Comparison of ENCODE assay signal across 8 cellular contexts in genomic region chr12:30794591-30795409, GRCh38. TPM values are rescaled to one million over a fixed set of nuclear protein-coding genes. Genes with fewer than 3 reads are reported as not detected.
DNase-seq lines count a peak whose midpoint lies in the region; ATAC-seq lines count a peak whose summit lies in the region.

No MANE protein-coding gene starts in this region.

- H3K27me3 Mint-ChIP-seq in CD4-positive, CD25-positive, alpha-beta regulatory T cell: peaks cover 65% of the 10 kb centered on the region
- H3K27me3 Mint-ChIP-seq in stimulated activated naive CD8-positive, alpha-beta T cell treated with anti-CD3 and anti-CD28 coated beads, Interleukin-15, Interleukin-2, amounts not matched to agents 100 ng/mL and 50 ng/mL, for 24 hours: peaks cover 51% of the 10 kb centered on the region

- no peaks in the 10 kb centered on the region for H3K9me3 ChIP-seq in CD4-positive, CD25-positive, alpha-beta regulatory T cell (ENCODE audit: control insufficient read depth in 2 of 2, low read length in 2 of 2)
- H3K9me3 ChIP-seq in adipocyte (ENCODE audit: control insufficient read depth, low read length): no peaks in the 10 kb centered on the region

- no peak overlapping the region for H3K4me3 ChIP-seq in CD4-positive, CD25-positive, alpha-beta regulatory T cell (ENCODE audit: low read depth, low read length)
- peak overlapping the region; percentile 85 for H3K4me3 ChIP-seq in adipocyte (ENCODE audit: low read length)

- peaks cover 7% of the 10 kb centered on the region for H3K27me3 ChIP-seq in CD4-positive, CD25-positive, alpha-beta regulatory T cell (ENCODE audit: control insufficient read depth, insufficient read depth, low read length)
- no peaks in the 10 kb centered on the region for H3K27me3 ChIP-seq in adipocyte (replicated peaks; ENCODE audit: control insufficient read depth, insufficient read depth, low read length)

- peak overlapping the region in 2 of 4 donors; percentile 36 to 54 for H3K4me3 Mint-ChIP-seq in CD4-positive, CD25-positive, alpha-beta regulatory T cell
- peak overlapping the region; percentile 74 for H3K4me3 Mint-ChIP-seq in stimulated activated naive CD8-positive, alpha-beta T cell treated with anti-CD3 and anti-CD28 coated beads, Interleukin-15, Interleukin-2, amounts not matched to agents 100 ng/mL and 50 ng/mL, for 24 hours

- peak overlapping the region; percentile 90 for H3K9ac ChIP-seq in adipocyte (ENCODE audit: low read length)

- DNase-seq in CD4-positive, CD25-positive, alpha-beta regulatory T cell: peak in 1 of 3 donors; percentile 43
- DNase-seq in LoVo (ENCODE audit: low spot score) (peak; percentile 94), adipocyte (ENCODE audit: low read depth) (peak; percentile 56), iPS DF 19.7 (ENCODE audit: low read depth, low spot score) (peak; percentile 92), NCI-H187 treated with DMSO at 0.1 percent for 48 hours (lab: John Stamatoyannopoulos, UW) (no peak)
- DNase-seq in activated effector memory CD4-positive, alpha-beta T cell treated with anti-CD3 and anti-CD28 coated beads, Interleukin-2, amount 50 U/mL, for 16 hours: no peak

- peak overlapping the region in 1 of 3 donors; percentile 32 for H3K27ac Mint-ChIP-seq in CD4-positive, CD25-positive, alpha-beta regulatory T cell
- H3K27ac Mint-ChIP-seq in stimulated activated naive CD8-positive, alpha-beta T cell treated with anti-CD3 and anti-CD28 coated beads, Interleukin-15, Interleukin-2, amounts not matched to agents 100 ng/mL and 50 ng/mL, for 24 hours: peak overlapping the region; percentile 77

- no peaks in the 10 kb centered on the region for H3K36me3 ChIP-seq in CD4-positive, CD25-positive, alpha-beta regulatory T cell (ENCODE audit: control insufficient read depth, insufficient read depth, low read length)
- H3K36me3 ChIP-seq in adipocyte (ENCODE audit: control insufficient read depth, insufficient read depth, low read length, severe bottlenecking): no peaks in the 10 kb centered on the region

- no peak overlapping the region for H3K27ac ChIP-seq in CD4-positive, CD25-positive, alpha-beta regulatory T cell (ENCODE audit: insufficient read depth, low read length, poor library complexity, severe bottlenecking)

- H3K4me1 Mint-ChIP-seq in CD4-positive, CD25-positive, alpha-beta regulatory T cell: peaks cover 0 to 23% (median 7%) of the 10 kb centered on the region in 4 donors
- H3K4me1 Mint-ChIP-seq in stimulated activated naive CD8-positive, alpha-beta T cell treated with anti-CD3 and anti-CD28 coated beads, Interleukin-15, Interleukin-2, amounts not matched to agents 100 ng/mL and 50 ng/mL, for 24 hours (ENCODE audit: low read depth): peaks cover 15% of the 10 kb centered on the region

- no peaks in the 10 kb centered on the region for H3K9me3 Mint-ChIP-seq in CD4-positive, CD25-positive, alpha-beta regulatory T cell
- no peaks in the 10 kb centered on the region for H3K9me3 Mint-ChIP-seq in stimulated activated naive CD8-positive, alpha-beta T cell treated with anti-CD3 and anti-CD28 coated beads, Interleukin-15, Interleukin-2, amounts not matched to agents 100 ng/mL and 50 ng/mL, for 24 hours

- peak; percentile 23 to 37 for ATAC-seq in CD4-positive, CD25-positive, alpha-beta regulatory T cell (ENCODE audit: low read depth in 2 of 2)
- ATAC-seq in HG02623 (IDR thresholded peaks at IDR 0.05; ENCODE audit: unreplicated experiment): no peak

- H3K4me1 ChIP-seq in CD4-positive, CD25-positive, alpha-beta regulatory T cell (ENCODE audit: control insufficient read depth, insufficient read depth, low read length, poor library complexity, severe bottlenecking): peaks cover 18% of the 10 kb centered on the region
- peaks cover 23% of the 10 kb centered on the region for H3K4me1 ChIP-seq in adipocyte (ENCODE audit: control insufficient read depth, insufficient read depth, low read length)

- H3K36me3 Mint-ChIP-seq in CD4-positive, CD25-positive, alpha-beta regulatory T cell: no peaks in the 10 kb centered on the region
- no peaks in the 10 kb centered on the region for H3K36me3 Mint-ChIP-seq in stimulated activated naive CD8-positive, alpha-beta T cell treated with anti-CD3 and anti-CD28 coated beads, Interleukin-15, Interleukin-2, amounts not matched to agents 100 ng/mL and 50 ng/mL, for 24 hours (ENCODE audit: low read depth)

RNA-seq across cellular contexts. Expression of gene CAPRIN2, which starts 40.0 kb away (rescaled TPM):
- 29.9 TPM for total RNA-seq in CD4-positive, CD25-positive, alpha-beta regulatory T cell
- 10 to 100 TPM in 1 of 4 donors, 1 to 10 TPM in 3; 5.6 to 11.6 (median 8.1) TPM for polyA plus RNA-seq in CD4-positive, CD25-positive, alpha-beta regulatory T cell

Comparison
In these comparisons a context has a peak if more than half of its experiments do, and no peak if none do; other contexts are left out.
1. DNase-seq: peak in LoVo (single experiment), adipocyte (single experiment) and iPS DF 19.7 (single experiment); none in NCI-H187 treated with DMSO at 0.1 percent for 48 hours (single experiment) and activated effector memory CD4-positive, alpha-beta T cell treated with anti-CD3 and anti-CD28 coated beads, Interleukin-2, amount 50 U/mL, for 16 hours (single experiment).